33 cellular contexts compared by ENCODE assay signal in genomic region chr2:150222317-150222716, GRCh38.
"Had no signal": no experiment of that assay in that cellular context is flagged by ENCODE, and none has a peak within 500 bp of the region (broad histone marks: within the 10 kb centered on the region; RNA-seq: fewer than 3 reads in every experiment).

No MANE protein-coding gene starts in this region.

- H3K9me3 Mint-ChIP-seq: activated CD4-positive, alpha-beta T cell treated with anti-CD3 and anti-CD28 coated beads, Interleukin-2, amount 10 ng/mL, durations not matched to agents 24 days and 14 days; activated naive CD4-positive, alpha-beta T cell treated with anti-CD3 and anti-CD28 coated beads, Interleukin-2, amount 50 U/mL, for 24 hours; activated naive CD8-positive, alpha-beta T cell treated with anti-CD3 and anti-CD28 coated beads, Interleukin-2, amount 10 ng/mL, durations not matched to agents 7 days and 5 days; activated T-helper 2 cell treated with anti-CD3 and anti-CD28 coated beads, Interferon-gamma antibody, Interleukin-2, Interleukin-4, amounts not matched to agents 10 μg/mL and 5 μg/mL and 100 μg/mL, durations not matched to agents 14 hours and 24 hours and 36 hours had no signal

- DNase-seq: activated CD4-positive, alpha-beta T cell treated with anti-CD3 and anti-CD28 coated beads, Interleukin-2, amount 10 ng/mL, durations not matched to agents 24 days and 14 days; activated CD4-positive, alpha-beta T cell treated with anti-CD3 and anti-CD28 coated beads, Interleukin-2, amount 50 U/mL, for 4 hours; activated CD8-positive, alpha-beta T cell treated with anti-CD3 and anti-CD28 coated beads, Interleukin-2, amount 10 ng/mL, durations not matched to agents 7 days and 5 days; activated gamma-delta T cell; activated naive CD4-positive, alpha-beta T cell treated with Interleukin-2 at 50 U/mL for 16 hours; activated naive CD8-positive, alpha-beta T cell treated with anti-CD3 and anti-CD28 coated beads, Interleukin-2, amount 10 ng/mL, durations not matched to agents 7 days and 5 days; activated T-cell treated with anti-CD3 and anti-CD28 coated beads, Interleukin-2, amount 50 U/mL, for 24 hours; body of pancreas; caudate nucleus; cerebellar nuclear complex; MM.1S; MV-4-11; NCI-H1092; NCI-H187 treated with DMSO at 0.1 percent for 48 hours; NCI-H2081; NCI-H2171 treated with DMSO at 0.1 percent for 48 hours; NCI-H226; NCI-H446 treated with DMSO at 0.1 percent for 48 hours; NCI-H524; NCI-H69; NK-92 treated with Interleukin-12 subunit alpha and Interleukin-12 subunit beta, amount 100 ng/mL, for 24 hours; PC-9; SIG-M5; T1000 had no signal

- FAIRE-seq: astrocyte, bronchial epithelial cell, RCC 7860, TTC549 had no signal

- H3K4me3 ChIP-seq: body of pancreas, PC-9 had no signal

- H3K27ac ChIP-seq: body of pancreas, KMS-11, PC-9, RWPE1 had no signal

- H3K36me3 Mint-ChIP-seq: activated naive CD4-positive, alpha-beta T cell treated with anti-CD3 and anti-CD28 coated beads, Interleukin-2, amount 50 U/mL, for 24 hours; activated naive CD8-positive, alpha-beta T cell treated with anti-CD3 and anti-CD28 coated beads, Interleukin-2, amount 10 ng/mL, durations not matched to agents 7 days and 5 days had no signal

- H3K4me1 ChIP-seq: body of pancreas had no signal

- H3K9ac ChIP-seq: KMS-11 had no signal

- H2AFZ ChIP-seq: PC-9 had no signal

- H3K4me2 ChIP-seq: KMS-11, PC-9 had no signal

- H3K27ac Mint-ChIP-seq: activated CD4-positive, alpha-beta T cell treated with anti-CD3 and anti-CD28 coated beads, Interleukin-2, amount 10 ng/mL, durations not matched to agents 24 days and 14 days; activated CD8-positive, alpha-beta T cell treated with anti-CD3 and anti-CD28 coated beads, Interleukin-2, amount 10 ng/mL, durations not matched to agents 7 days and 5 days; activated naive CD4-positive, alpha-beta T cell treated with anti-CD3 and anti-CD28 coated beads, Interleukin-2, amount 50 U/mL, for 24 hours; activated naive CD8-positive, alpha-beta T cell treated with anti-CD3 and anti-CD28 coated beads, Interleukin-2, amount 10 ng/mL, durations not matched to agents 7 days and 5 days; activated T-cell treated with anti-CD3 and anti-CD28 coated beads, Interleukin-2, amount 50 U/mL, for 24 hours; activated T-helper 2 cell treated with anti-CD3 and anti-CD28 coated beads, Interferon-gamma antibody, Interleukin-2, Interleukin-4, amounts not matched to agents 10 μg/mL and 5 μg/mL and 100 μg/mL, durations not matched to agents 14 hours and 24 hours and 36 hours had no signal

- H3K4me1 Mint-ChIP-seq: activated CD4-positive, alpha-beta T cell treated with anti-CD3 and anti-CD28 coated beads, Interleukin-2, amount 10 ng/mL, durations not matched to agents 24 days and 14 days; activated naive CD4-positive, alpha-beta T cell treated with anti-CD3 and anti-CD28 coated beads, Interleukin-2, amount 50 U/mL, for 24 hours; activated naive CD8-positive, alpha-beta T cell treated with anti-CD3 and anti-CD28 coated beads, Interleukin-2, amount 10 ng/mL, durations not matched to agents 7 days and 5 days had no signal

- H3K4me3 Mint-ChIP-seq: activated CD4-positive, alpha-beta T cell treated with anti-CD3 and anti-CD28 coated beads, Interleukin-2, amount 10 ng/mL, durations not matched to agents 24 days and 14 days; activated CD8-positive, alpha-beta T cell treated with anti-CD3 and anti-CD28 coated beads, Interleukin-2, amount 10 ng/mL, durations not matched to agents 7 days and 5 days; activated naive CD4-positive, alpha-beta T cell treated with anti-CD3 and anti-CD28 coated beads, Interleukin-2, amount 50 U/mL, for 24 hours; activated naive CD8-positive, alpha-beta T cell treated with anti-CD3 and anti-CD28 coated beads, Interleukin-2, amount 10 ng/mL, durations not matched to agents 7 days and 5 days; activated T-cell treated with anti-CD3 and anti-CD28 coated beads, Interleukin-2, amount 50 U/mL, for 24 hours had no signal

- ATAC-seq: activated CD8-positive, alpha-beta T cell treated with anti-CD3 and anti-CD28 coated beads, Interleukin-2, amount 10 ng/mL, durations not matched to agents 7 days and 5 days; body of pancreas; Right ventricle myocardium inferior had no signal

- H3K27me3 Mint-ChIP-seq: activated CD4-positive, alpha-beta T cell treated with anti-CD3 and anti-CD28 coated beads, Interleukin-2, amount 10 ng/mL, durations not matched to agents 24 days and 14 days; activated naive CD4-positive, alpha-beta T cell treated with anti-CD3 and anti-CD28 coated beads, Interleukin-2, amount 50 U/mL, for 24 hours; activated naive CD8-positive, alpha-beta T cell treated with anti-CD3 and anti-CD28 coated beads, Interleukin-2, amount 10 ng/mL, durations not matched to agents 7 days and 5 days; activated T-cell treated with anti-CD3 and anti-CD28 coated beads, Interleukin-2, amount 50 U/mL, for 24 hours had no signal

- H3K27me3 ChIP-seq: body of pancreas had no signal

- H3K9me3 ChIP-seq: body of pancreas had no signal
